In the genomic region with DNA sequence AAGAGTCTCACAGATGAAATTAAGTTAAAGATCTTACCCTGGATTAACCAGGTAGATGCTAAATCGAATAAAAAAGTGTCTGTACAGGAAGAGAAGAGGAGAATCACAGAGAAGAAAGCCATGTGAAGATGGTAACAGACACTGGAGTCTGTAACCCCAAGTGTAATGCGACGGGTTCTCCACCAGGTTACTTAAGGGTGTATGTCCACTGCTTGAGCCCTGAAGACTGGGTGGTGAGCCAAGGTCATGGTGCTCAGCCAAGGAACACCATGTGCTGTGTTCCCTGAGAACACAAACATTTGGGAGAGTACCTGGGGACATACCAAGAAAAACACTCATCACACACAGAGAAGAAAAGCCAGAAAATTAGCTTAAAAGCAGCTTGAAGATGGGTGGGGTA, we compare ENCODE assay signal across 23 cellular contexts. TPM values are rescaled to one million over a fixed set of nuclear protein-coding genes. Genes with fewer than 3 reads are reported as not detected.
DNase-seq lines count a peak whose midpoint lies in the region; ATAC-seq and TF ChIP-seq lines count a peak whose summit lies in the region.
"Had no signal": no experiment of that assay in that cellular context is flagged by ENCODE, and none has a peak within 500 bp of the region (broad histone marks: within the 10 kb centered on the region; RNA-seq: fewer than 3 reads in every experiment).

No MANE protein-coding gene starts in this region.

- POLR2A ChIA-PET in A673 (lab: Charles Lee; ENCODE audit: low non-redundant PET) = no interaction called here

- H3K36me3 ChIP-seq in prostate gland (no peaks in the 10 kb centered on the region), tibial artery (no peaks in the 10 kb centered on the region), A673 (ENCODE audit: insufficient read depth, low read length, poor library complexity, severe bottlenecking) (no peaks in the 10 kb centered on the region)

- H3K9me3 ChIP-seq in prostate gland (no peaks in the 10 kb centered on the region), tibial artery (no peaks in the 10 kb centered on the region), A673 (ENCODE audit: low read depth, low read length, poor library complexity, severe bottlenecking) (no peaks in the 10 kb centered on the region)

- DNase-seq in astrocyte of the hippocampus (ENCODE audit: low read depth, low spot score) = peak; percentile 6
- peak; percentile 45 for DNase-seq in prostate gland (ENCODE audit: low spot score)
- DNase-seq in tibial artery = peak; percentile 86 to 92
- DNase-seq in left ventricle myocardium superior = no peak
- DNase-seq in mesothelial cell of epicardium (ENCODE audit: low spot score in 2 of 2, unreplicated experiment in 2 of 2) = no peak
- DNase-seq in A673 (ENCODE audit: low spot score) = no peak
- DNase-seq: H7, HFFc6, MM.1S, NCI-H1092, NCI-H1436 treated with DMSO at 0.1 percent for 48 hours, NCI-H2029, NCI-H2227 treated with DMSO at 0.1 percent for 48 hours, NCI-H510A, SHP77 treated with DMSO at 0.1 percent for 48 hours had no signal

- peak; percentile 18 for TF ChIP-seq CTCF in 22Rv1 (IDR thresholded peaks at IDR 0.05)
- peak in 1 of 4 experiments; percentile 32 for TF ChIP-seq CTCF in prostate gland (IDR thresholded peaks at IDR 0.05)
- TF ChIP-seq CTCF in tibial artery (IDR thresholded peaks at IDR 0.05) = peak; percentile 62 to 83
- TF ChIP-seq CTCF in mesothelial cell of epicardium (IDR thresholded peaks at IDR 0.05; ENCODE audit: unreplicated experiment) = no peak
- no peak for TF ChIP-seq CTCF in A673 (conservative IDR thresholded peaks at IDR 0.05; ENCODE audit: low read depth, low read length)

- TF ChIP-seq POLR2A in prostate gland (IDR thresholded peaks at IDR 0.05) = no peak

- intact Hi-C loops in prostate gland (cut with DNase I) (no loop called here), tibial artery (cut with DNase I; ENCODE audit: low total_unique reads) (no loop called here), left ventricle myocardium superior (cut with micrococcal nuclease) (no loop called here), A673 (cut with micrococcal nuclease; ENCODE audit: unreplicated experiment) (loop anchor here (10.0 kb wide), 1 partner anchor 801 kb away; no protein-coding TSS in a partner anchor)

- ATAC-seq in left ventricle myocardium superior (no peak), GM19328 (IDR thresholded peaks at IDR 0.05; ENCODE audit: unreplicated experiment) (no peak)

- CTCF ChIA-PET in A673 (lab: Charles Lee) = no interaction called here

- no peak overlapping the region for H3K4me3 ChIP-seq in prostate gland
- H3K4me3 ChIP-seq in tibial artery = no peak overlapping the region
- no peak overlapping the region for H3K4me3 ChIP-seq in A673 (ENCODE audit: low read depth, low read length, poor library complexity, severe bottlenecking)
- H3K4me3 ChIP-seq: SK-N-MC had no signal

- H3K27me3 Mint-ChIP-seq in mesothelial cell of epicardium (ENCODE audit: low read depth) = no peaks in the 10 kb centered on the region

- BruUV-seq in A673 (replicated peaks; lab: Mats Ljungman, UMichigan) = no TSS peak

- WGBS in prostate gland = 68% methylated on average over 3 of the region's 3 CpGs

- no peak overlapping the region for H3K27ac Mint-ChIP-seq in mesothelial cell of epicardium
- H3K27ac Mint-ChIP-seq: CD14-positive monocyte, HFFc6, IgD-negative memory B cell had no signal

- H3K36me3 Mint-ChIP-seq in mesothelial cell of epicardium = no peaks in the 10 kb centered on the region
- H3K36me3 Mint-ChIP-seq: CD14-positive monocyte, IgD-negative memory B cell had no signal

- H3K4me1 ChIP-seq in prostate gland (replicated peaks) (no peaks in the 10 kb centered on the region), tibial artery (peaks cover 0 to 54% (median 14%) of the 10 kb centered on the region in 4 donors), A673 (ENCODE audit: insufficient read depth, low read length, poor library complexity, severe bottlenecking) (no peaks in the 10 kb centered on the region)

- no peak overlapping the region for H3K4me3 Mint-ChIP-seq in mesothelial cell of epicardium
- H3K4me3 Mint-ChIP-seq: CD14-positive monocyte, HFFc6, IgD-negative memory B cell had no signal

- H3K9me3 Mint-ChIP-seq in mesothelial cell of epicardium = peaks cover 4% of the 10 kb centered on the region
- H3K9me3 Mint-ChIP-seq: IgD-negative memory B cell had no signal

- no peaks in the 10 kb centered on the region for H3K27me3 ChIP-seq in prostate gland (replicated peaks; ENCODE audit: insufficient read depth)
- H3K27me3 ChIP-seq in tibial artery = no peaks in the 10 kb centered on the region
- H3K27me3 ChIP-seq in A673 (replicated peaks; ENCODE audit: insufficient read depth, low read depth, low read length, poor library complexity) = no peaks in the 10 kb centered on the region

- peak overlapping the region; percentile 64 for H3K27ac ChIP-seq in 22Rv1
- H3K27ac ChIP-seq in prostate gland = peak overlapping the region; percentile 20 to 38
- H3K27ac ChIP-seq in tibial artery = peak overlapping the region; percentile 73 to 81
- no peak overlapping the region for H3K27ac ChIP-seq in A673 (ENCODE audit: low read depth, low read length, poor library complexity, severe bottlenecking)
- H3K27ac ChIP-seq: RWPE1, SK-N-MC had no signal

- peaks cover 17% of the 10 kb centered on the region for H3K4me1 Mint-ChIP-seq in mesothelial cell of epicardium
- H3K4me1 Mint-ChIP-seq: CD14-positive monocyte, IgD-negative memory B cell had no signal

RNA-seq across cellular contexts. Expression of a gene that starts 8.2 kb away (rescaled TPM):
- 10 to 100 TPM; 12.3 to 54.0 TPM for total RNA-seq in prostate gland
- 0.59 TPM for total RNA-seq in left ventricle myocardium superior
- 13.0 to 13.2 TPM (median 13.0 TPM) in 3 replicates for total RNA-seq in mesothelial cell of epicardium
- total RNA-seq in A673 (2021) = 0.15 TPM in 1 of 2 replicates, not detected in the other
- total RNA-seq: A172, Daoy, H7, HFFc6 had no signal

Comparison
In these comparisons a context has a peak if more than half of its experiments do, and no peak if none do; other contexts are left out.
1. CTCF ChIP-seq: peak in 22Rv1 (single experiment) and tibial artery (2 of 2); none in mesothelial cell of epicardium (single experiment) and A673 (single experiment).
2. DNase-seq: peak in astrocyte of the hippocampus (single experiment), prostate gland (single experiment) and tibial artery (2 of 2); none in left ventricle myocardium superior (single experiment), mesothelial cell of epicardium (0 of 2) and A673 (single experiment).